In genomic region chr1:11817192-11817591, GRCh38 we compare ENCODE assay signal across 15 cellular contexts. TPM values are rescaled to one million over a fixed set of nuclear protein-coding genes. Genes with fewer than 3 reads are reported as not detected.
DNase-seq lines count a peak whose midpoint lies in the region; ATAC-seq and TF ChIP-seq lines count a peak whose summit lies in the region.
"Had no signal": no experiment of that assay in that cellular context is flagged by ENCODE, and none has a peak within 500 bp of the region (broad histone marks: within the 10 kb centered on the region; RNA-seq: fewer than 3 reads in every experiment).

No MANE protein-coding gene starts in this region.

- H3K36me3 Mint-ChIP-seq in IgD-negative memory B cell (peaks cover 3% of the 10 kb centered on the region), progenitor cell of endocrine pancreas (ENCODE audit: insufficient read depth) (peaks cover 25% of the 10 kb centered on the region)

- peak overlapping the region in 9 of 11 experiments; percentile 89 to 96 (median 93); a peak in 15 of 22 replicates for H3K27ac ChIP-seq in BLaER1 treated with 17β-estradiol and CSF1 and Interleukin-3, amounts not matched to agents 10 nM and 100 nM
- H3K27ac ChIP-seq in upper lobe of right lung, result no peak overlapping the region
- H3K27ac ChIP-seq: A549, BLaER1, HL-60 had no signal

- peaks cover 0 to 14% (median 0%) of the 10 kb centered on the region in 11 experiments; a peak in 3 of 22 replicates for H4K20me1 ChIP-seq in BLaER1 treated with 17β-estradiol and CSF1 and Interleukin-3, amounts not matched to agents 10 nM and 100 nM
- H4K20me1 ChIP-seq: BLaER1 had no signal

- no peak for ATAC-seq in upper lobe of right lung
- no peak for ATAC-seq in HG03442 (IDR thresholded peaks at IDR 0.05; ENCODE audit: unreplicated experiment)
- ATAC-seq: A549 had no signal

- H3K9ac ChIP-seq in BLaER1 treated with 17β-estradiol and CSF1 and Interleukin-3, amounts not matched to agents 10 nM and 100 nM, result no peak overlapping the region
- H3K9ac ChIP-seq: BLaER1 had no signal

- H3K4me1 Mint-ChIP-seq in IgD-negative memory B cell (peaks cover 13 to 20% (median 14%) of the 10 kb centered on the region in 3 donors), progenitor cell of endocrine pancreas (ENCODE audit: low read depth) (no peaks in the 10 kb centered on the region)

- H3K9me3 ChIP-seq in BLaER1 treated with 17β-estradiol and CSF1 and Interleukin-3, amounts not matched to agents 10 nM and 100 nM (replicated peaks in 1 of 11), result no peaks in the 10 kb centered on the region
- no peaks in the 10 kb centered on the region for H3K9me3 ChIP-seq in upper lobe of right lung
- H3K9me3 ChIP-seq: A549, BLaER1, HAP-1 had no signal

- H3K27me3 Mint-ChIP-seq in IgD-negative memory B cell (no peaks in the 10 kb centered on the region), progenitor cell of endocrine pancreas (no peaks in the 10 kb centered on the region)
- H3K27me3 Mint-ChIP-seq: CD4-positive, CD25-positive, alpha-beta regulatory T cell had no signal

- H3K4me2 ChIP-seq in BLaER1 treated with 17β-estradiol and CSF1 and Interleukin-3, amounts not matched to agents 10 nM and 100 nM, result peak overlapping the region in 3 of 11 experiments; percentile 76 to 90 (median 90); a peak in 1 of 22 replicates
- H3K4me2 ChIP-seq: A549, BLaER1 had no signal

- H3K4me3 ChIP-seq in BLaER1 treated with 17β-estradiol and CSF1 and Interleukin-3, amounts not matched to agents 10 nM and 100 nM, result no peak overlapping the region
- H3K4me3 ChIP-seq in upper lobe of right lung, result no peak overlapping the region
- H3K4me3 ChIP-seq: A549, BLaER1, HAP-1 had no signal

- H3K9me3 Mint-ChIP-seq in IgD-negative memory B cell (no peaks in the 10 kb centered on the region), progenitor cell of endocrine pancreas (ENCODE audit: low read depth) (no peaks in the 10 kb centered on the region)

- H3K4me3 Mint-ChIP-seq in IgD-negative memory B cell, result no peak overlapping the region
- H3K4me3 Mint-ChIP-seq in progenitor cell of endocrine pancreas (ENCODE audit: low read depth), result no peak overlapping the region
- H3K4me3 Mint-ChIP-seq: CD4-positive, CD25-positive, alpha-beta regulatory T cell had no signal

- peaks cover 38 to 65% (median 57%) of the 10 kb centered on the region in 10 experiments for H3K4me1 ChIP-seq in BLaER1 treated with 17β-estradiol and CSF1 and Interleukin-3, amounts not matched to agents 10 nM and 100 nM
- H3K4me1 ChIP-seq in upper lobe of right lung, result no peaks in the 10 kb centered on the region
- H3K4me1 ChIP-seq: A549, HAP-1 had no signal

- H3K36me3 ChIP-seq in BLaER1 treated with 17β-estradiol and CSF1 and Interleukin-3, amounts not matched to agents 10 nM and 100 nM, result peaks cover 72 to 86% (median 80%) of the 10 kb centered on the region in 11 experiments
- H3K36me3 ChIP-seq in upper lobe of right lung, result peaks cover 85% of the 10 kb centered on the region

- peak overlapping the region; percentile 57 to 98 (median 84) for H3K27ac Mint-ChIP-seq in IgD-negative memory B cell
- peak overlapping the region; percentile 41 for H3K27ac Mint-ChIP-seq in progenitor cell of endocrine pancreas
- H3K27ac Mint-ChIP-seq: CD4-positive, CD25-positive, alpha-beta regulatory T cell had no signal

- TF ChIP-seq CTCF in progenitor cell of endocrine pancreas (IDR thresholded peaks at IDR 0.05; ENCODE audit: unreplicated experiment) (no peak), upper lobe of right lung (IDR thresholded peaks at IDR 0.05) (no peak)

- H3K27me3 ChIP-seq in BLaER1 treated with 17β-estradiol and CSF1 and Interleukin-3, amounts not matched to agents 10 nM and 100 nM, result no peaks in the 10 kb centered on the region
- H3K27me3 ChIP-seq in upper lobe of right lung, result no peaks in the 10 kb centered on the region
- H3K27me3 ChIP-seq: BLaER1 had no signal

- DNase-seq in progenitor cell of endocrine pancreas (ENCODE audit: low spot score, unreplicated experiment), result no peak
- peak; percentile 17 for DNase-seq in upper lobe of right lung
- DNase-seq in mesenteric fat pad (ENCODE audit: low spot score), result no peak
- DNase-seq: CD4-positive, CD25-positive, alpha-beta regulatory T cell; DMS53; GF-D8 had no signal

- intact Hi-C loops in upper lobe of right lung (cut with DNase I), result no loop called here

RNA-seq across cellular contexts. Expression of gene CLCN6, which starts 11.2 kb away (rescaled TPM):
- polyA plus RNA-seq in IgD-negative memory B cell, result 11.7 TPM
- total RNA-seq in progenitor cell of endocrine pancreas (44.1 and 44.3 TPM in 2 replicates), upper lobe of right lung (33.7 TPM), mesenteric fat pad (24.1 TPM)

RNA-seq across cellular contexts. Expression of gene MTHFR, which starts 11.4 kb away (rescaled TPM):
- 14.3 TPM for polyA plus RNA-seq in IgD-negative memory B cell
- 28.6 and 29.2 TPM in 2 replicates for total RNA-seq in progenitor cell of endocrine pancreas
- total RNA-seq in upper lobe of right lung, result 45.4 TPM
- total RNA-seq in mesenteric fat pad, result 35.8 TPM

RNA-seq across cellular contexts. Expression of gene NPPA, which starts 30.4 kb away (rescaled TPM):
- polyA plus RNA-seq in IgD-negative memory B cell, result not detected
- total RNA-seq in progenitor cell of endocrine pancreas (not detected in 2 replicates), upper lobe of right lung (8.4 TPM), mesenteric fat pad (not detected)
- total RNA-seq: CD4-positive, CD25-positive, alpha-beta regulatory T cell; H1 had no signal
- polyA plus RNA-seq: A549; AG04450; CD4-positive, CD25-positive, alpha-beta regulatory T cell; H1 had no signal

RNA-seq across cellular contexts. Expression of gene NPPB, which starts 41.6 kb away (rescaled TPM):
- polyA plus RNA-seq in IgD-negative memory B cell, result not detected
- 5.3 and 9.1 TPM in 2 replicates for total RNA-seq in progenitor cell of endocrine pancreas
- 0.81 TPM for total RNA-seq in upper lobe of right lung
- not detected for total RNA-seq in mesenteric fat pad
- total RNA-seq: CD4-positive, CD25-positive, alpha-beta regulatory T cell had no signal
- polyA plus RNA-seq: AG04450; CD4-positive, CD25-positive, alpha-beta regulatory T cell had no signal

RNA-seq across cellular contexts. Expression of gene C1orf167, which starts 55.2 kb away (rescaled TPM):
- not detected for polyA plus RNA-seq in IgD-negative memory B cell
- 0.67 TPM in 1 of 2 replicates, not detected in the other for total RNA-seq in progenitor cell of endocrine pancreas
- total RNA-seq in upper lobe of right lung, result 4.7 TPM
- total RNA-seq in mesenteric fat pad, result 1.1 TPM
- total RNA-seq: CD4-positive, CD25-positive, alpha-beta regulatory T cell had no signal
- polyA plus RNA-seq: A549 had no signal
